Comparison of ENCODE assay signal across 25 cellular contexts in the genomic region with DNA sequence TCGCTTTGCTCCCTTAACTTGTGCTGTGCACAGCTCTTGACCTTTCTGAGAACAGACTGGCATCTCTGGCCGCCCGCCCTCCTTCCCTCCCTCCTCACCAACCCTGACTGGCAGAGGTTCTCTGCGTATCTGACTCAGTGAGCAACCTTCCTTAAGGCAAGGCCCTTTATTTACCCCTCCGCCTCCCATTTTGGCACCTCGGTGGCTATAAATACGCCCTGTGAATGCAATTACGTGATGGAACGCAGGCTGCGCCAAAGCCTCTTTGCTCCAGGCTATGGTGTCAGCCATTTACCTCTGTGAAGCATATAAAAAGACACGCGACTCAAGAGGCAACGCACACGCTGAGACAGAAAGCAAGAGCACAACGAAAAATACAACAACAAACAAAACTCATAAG.
DNase-seq lines count a peak whose midpoint lies in the region; ATAC-seq and TF ChIP-seq lines count a peak whose summit lies in the region.
"Had no signal": no experiment of that assay in that cellular context is flagged by ENCODE, and none has a peak within 500 bp of the region (broad histone marks: within the 10 kb centered on the region; RNA-seq: fewer than 3 reads in every experiment).

No MANE protein-coding gene starts in this region.

- WGBS in sigmoid colon, 2 donors: 89 to 95% methylated on average over 15 of the region's 15 CpGs

- peak overlapping the region; percentile 57 to 81 (median 68) for H3K27ac ChIP-seq in sigmoid colon
- H3K27ac ChIP-seq: BLaER1, hepatocyte, KMS-11, Peyer's patch, SJCRH30 had no signal

- no peak for TF ChIP-seq CTCF in fibroblast of villous mesenchyme (IDR thresholded peaks at IDR 0.05; ENCODE audit: insufficient read depth, low read depth, low read length)
- TF ChIP-seq CTCF in sigmoid colon (IDR thresholded peaks at IDR 0.05): no peak

- peaks cover 0 to 3% (median 0%) of the 10 kb centered on the region in 4 donors for H3K9me3 ChIP-seq in sigmoid colon
- H3K9me3 ChIP-seq: Peyer's patch, SJCRH30 had no signal

- TF ChIP-seq POLR2A in sigmoid colon (IDR thresholded peaks at IDR 0.05): no peak

- intact Hi-C loops in sigmoid colon (cut with DNase I): no loop called here
- intact Hi-C loops in sciatic nerve (cut with DNase I): no loop called here

- peaks cover 0 to 24% (median 20%) of the 10 kb centered on the region in 4 donors for H3K4me1 ChIP-seq in sigmoid colon
- H3K4me1 ChIP-seq: BLaER1, Caco-2, Peyer's patch, SJCRH30, transverse colon had no signal

- no peaks in the 10 kb centered on the region for H3K36me3 ChIP-seq in sigmoid colon
- H3K36me3 ChIP-seq: BLaER1, Peyer's patch, SJCRH30, transverse colon had no signal

- ATAC-seq in sciatic nerve: no peak
- ATAC-seq: activated naive CD4-positive, alpha-beta T cell treated with anti-CD3 and anti-CD28 coated beads, Interleukin-2, amount 50 U/mL, for 72 hours; GM12878; left colon; T-cell had no signal

- peak; percentile 55 for DNase-seq in Daoy (ENCODE audit: low read depth)
- DNase-seq in NCI-H69 (lab: John Stamatoyannopoulos, UW): peak; percentile 27
- DNase-seq in fibroblast of villous mesenchyme (ENCODE audit: low read depth): peak; percentile 38
- peak; percentile 93 for DNase-seq in sigmoid colon
- DNase-seq in glomerular visceral epithelial cell (ENCODE audit: extremely low spot score): no peak
- no peak for DNase-seq in NCI-H2171 treated with DMSO at 0.1 percent for 48 hours (lab: John Stamatoyannopoulos, UW)
- no peak for DNase-seq in NCI-H146 treated with DMSO at 0.1 percent for 48 hours (lab: John Stamatoyannopoulos, UW; ENCODE audit: unreplicated experiment)
- DNase-seq in sciatic nerve (ENCODE audit: low spot score): no peak
- DNase-seq: ACHN, activated B cell treated with CpG ODN at 0.5 μM for 24 hours, Caco-2, DMS79, mesenchymal stem cell, NCI-H1930, NCI-H2227 treated with DMSO at 0.1 percent for 48 hours, Peyer's patch, SJCRH30, T-cell, transverse colon had no signal

- H3K4me3 ChIP-seq in fibroblast of villous mesenchyme (ENCODE audit: low read depth, low read length) (no peak overlapping the region), sigmoid colon (peak overlapping the region in 2 of 4 donors; percentile 3 to 27)
- H3K4me3 ChIP-seq: BLaER1, GM12878, hepatocyte, Peyer's patch, SJCRH30, transverse colon had no signal

- peak; percentile 56 to 96 (median 85) for TF ChIP-seq EP300 in sigmoid colon (IDR thresholded peaks at IDR 0.05)

- H3K27me3 ChIP-seq in sigmoid colon: no peaks in the 10 kb centered on the region
- H3K27me3 ChIP-seq: BLaER1, hepatocyte, Peyer's patch, SJCRH30, transverse colon had no signal

Comparison
In these comparisons a context has a peak if more than half of its experiments do, and no peak if none do; other contexts are left out.
1. DNase-seq: peak in Daoy (single experiment), NCI-H69 (single experiment), fibroblast of villous mesenchyme (single experiment) and sigmoid colon (single experiment); none in glomerular visceral epithelial cell (single experiment), NCI-H2171 treated with DMSO at 0.1 percent for 48 hours (single experiment), NCI-H146 treated with DMSO at 0.1 percent for 48 hours (single experiment) and sciatic nerve (single experiment).